18 cellular contexts compared by ENCODE assay signal in genomic region chr2:75319951-75320350, GRCh38.
A peak's percentile ranks its signal among the peaks of the same experiment; 100 is the strongest.
DNase-seq lines count a peak whose midpoint lies in the region; ATAC-seq and TF ChIP-seq lines count a peak whose summit lies in the region.
"Had no signal": no experiment of that assay in that cellular context is flagged by ENCODE, and none has a peak within 500 bp of the region (broad histone marks: within the 10 kb centered on the region; RNA-seq: fewer than 3 reads in every experiment).

No MANE protein-coding gene starts in this region.

- no peak for ATAC-seq in GM23338
- no peak for ATAC-seq in HG03175 (IDR thresholded peaks at IDR 0.05; ENCODE audit: unreplicated experiment)
- ATAC-seq: A549; CD8-positive, alpha-beta T cell had no signal

- H4K5ac ChIP-seq in mesendoderm (ENCODE audit: low read length) = no peak overlapping the region

- WGBS in mesendoderm (ENCODE audit: extremely low coverage, insufficient coverage, low lambda C conversion rate) = no CpG with 5 or more reads among the region's 2 CpGs

- H3K27ac Mint-ChIP-seq in GM23338 (no peak overlapping the region), brain (peak overlapping the region in 3 of 5 experiments; percentile 19 to 93 (median 34)), MCF 10A (ENCODE audit: low read depth, unreplicated experiment) (no peak overlapping the region)
- no peak overlapping the region for H3K27ac Mint-ChIP-seq in activated CD4-positive, alpha-beta memory T cell treated with anti-CD3 and anti-CD28 coated beads, Interleukin-2, amount 10 ng/mL, durations not matched to agents 7 days and 5 days
- H3K27ac Mint-ChIP-seq: B cell; CD4-positive, alpha-beta T cell; CD8-positive, alpha-beta T cell had no signal

- H3K79me2 ChIP-seq in GM23338 (replicated peaks; ENCODE audit: insufficient read depth) = no peaks in the 10 kb centered on the region
- no peaks in the 10 kb centered on the region for H3K79me2 ChIP-seq in mesendoderm (ENCODE audit: control insufficient read depth, insufficient read depth, low read length)

- H3K36me3 Mint-ChIP-seq in GM23338 (ENCODE audit: low read depth) (no peaks in the 10 kb centered on the region), brain (no peaks in the 10 kb centered on the region), MCF 10A (ENCODE audit: insufficient read depth, unreplicated experiment) (no peaks in the 10 kb centered on the region)
- H3K36me3 Mint-ChIP-seq in activated CD4-positive, alpha-beta memory T cell treated with anti-CD3 and anti-CD28 coated beads, Interleukin-2, amount 10 ng/mL, durations not matched to agents 7 days and 5 days (ENCODE audit: low read depth) = no peaks in the 10 kb centered on the region

- H3K4me1 Mint-ChIP-seq in GM23338 (peaks cover 20% of the 10 kb centered on the region), brain (peaks cover 25% of the 10 kb centered on the region), MCF 10A (ENCODE audit: insufficient read depth, unreplicated experiment) (no peaks in the 10 kb centered on the region)
- no peaks in the 10 kb centered on the region for H3K4me1 Mint-ChIP-seq in activated CD4-positive, alpha-beta memory T cell treated with anti-CD3 and anti-CD28 coated beads, Interleukin-2, amount 10 ng/mL, durations not matched to agents 7 days and 5 days

- no peak overlapping the region for H3K9ac ChIP-seq in mesendoderm (ENCODE audit: low read length)
- H3K9ac ChIP-seq: BLaER1 treated with 17β-estradiol and CSF1 and Interleukin-3, amounts not matched to agents 10 nM and 100 nM had no signal

- no TSS peak for BruUV-seq in MCF 10A (replicated peaks; lab: Mats Ljungman, UMichigan)

- peaks cover 8% of the 10 kb centered on the region; the same call in 1 of the 2 replicates for H3K9me2 ChIP-seq in GM23338 (ENCODE audit: insufficient read depth)

- H3K4me3 ChIP-seq in GM23338 = no peak overlapping the region
- no peak overlapping the region for H3K4me3 ChIP-seq in mesendoderm (ENCODE audit: low read length)
- H3K4me3 ChIP-seq: A549; BLaER1 treated with 17β-estradiol and CSF1 and Interleukin-3, amounts not matched to agents 10 nM and 100 nM had no signal

- H3K27me3 Mint-ChIP-seq in GM23338 (ENCODE audit: insufficient read depth, low read depth, poor library complexity) = peaks cover 3% of the 10 kb centered on the region
- H3K27me3 Mint-ChIP-seq in brain = peaks cover 4% of the 10 kb centered on the region
- peaks cover 5% of the 10 kb centered on the region for H3K27me3 Mint-ChIP-seq in activated CD4-positive, alpha-beta memory T cell treated with anti-CD3 and anti-CD28 coated beads, Interleukin-2, amount 10 ng/mL, durations not matched to agents 7 days and 5 days
- H3K27me3 Mint-ChIP-seq in MCF 10A (ENCODE audit: insufficient read depth, unreplicated experiment) = peaks cover 20% of the 10 kb centered on the region
- H3K27me3 Mint-ChIP-seq: B cell; CD4-positive, alpha-beta T cell had no signal

- H4K8ac ChIP-seq in mesendoderm (ENCODE audit: low read depth, low read length) = no peak overlapping the region

- H2BK15ac ChIP-seq in mesendoderm (replicated peaks; ENCODE audit: low read depth) = peak overlapping the region; percentile 11

- H2BK120ac ChIP-seq in mesendoderm (ENCODE audit: low read depth, low read length) = no peak overlapping the region

- no peak overlapping the region for H3K23ac ChIP-seq in mesendoderm (ENCODE audit: low read length)

- H4K20me1 ChIP-seq in GM23338 (replicated peaks; ENCODE audit: insufficient read depth) = no peaks in the 10 kb centered on the region
- H4K20me1 ChIP-seq: BLaER1 treated with 17β-estradiol and CSF1 and Interleukin-3, amounts not matched to agents 10 nM and 100 nM had no signal

- H3K27ac ChIP-seq in GM23338 (ENCODE audit: low read depth) (no peak overlapping the region), mesendoderm (ENCODE audit: low read depth, low read length) (no peak overlapping the region)
- H3K27ac ChIP-seq: 22Rv1; A549; BLaER1 treated with 17β-estradiol and CSF1 and Interleukin-3, amounts not matched to agents 10 nM and 100 nM; C4-2B had no signal

- no peak overlapping the region for H3K56ac ChIP-seq in mesendoderm (ENCODE audit: low read length)

- no peaks in the 10 kb centered on the region for H3K9me3 Mint-ChIP-seq in GM23338
- H3K9me3 Mint-ChIP-seq in brain = no peaks in the 10 kb centered on the region
- H3K9me3 Mint-ChIP-seq in activated CD4-positive, alpha-beta memory T cell treated with anti-CD3 and anti-CD28 coated beads, Interleukin-2, amount 10 ng/mL, durations not matched to agents 7 days and 5 days = no peaks in the 10 kb centered on the region
- H3K9me3 Mint-ChIP-seq in MCF 10A (ENCODE audit: unreplicated experiment) = no peaks in the 10 kb centered on the region
- H3K9me3 Mint-ChIP-seq: CD4-positive, alpha-beta T cell; CD8-positive, alpha-beta T cell had no signal

- no peak overlapping the region for H3K4ac ChIP-seq in mesendoderm (ENCODE audit: low read depth, low read length)

- no peak overlapping the region for H3K4me2 ChIP-seq in GM23338
- no peak overlapping the region for H3K4me2 ChIP-seq in mesendoderm (ENCODE audit: low read length)
- H3K4me2 ChIP-seq: A549; BLaER1 treated with 17β-estradiol and CSF1 and Interleukin-3, amounts not matched to agents 10 nM and 100 nM had no signal

- H2AK5ac ChIP-seq in mesendoderm (ENCODE audit: low read length) = no peak overlapping the region

- DNase-seq in GM23338 (ENCODE audit: low spot score) (no peak), mesendoderm (no peak), MCF 10A (ENCODE audit: unreplicated experiment) (no peak)
- DNase-seq in activated CD4-positive, alpha-beta memory T cell treated with anti-CD3 and anti-CD28 coated beads, Interleukin-2, amount 10 ng/mL, durations not matched to agents 7 days and 5 days = no peak
- DNase-seq: AML-193; Caco-2; Calu3; CD4-positive, alpha-beta T cell; CD8-positive, alpha-beta T cell; DMS79 treated with DMSO at 0.1 percent for 48 hours; GF-D8 had no signal

- intact Hi-C loops in MCF 10A (cut with micrococcal nuclease) = no loop called here

- no peaks in the 10 kb centered on the region for H3K79me1 ChIP-seq in mesendoderm (ENCODE audit: low read length)

- TF ChIP-seq CTCF in GM23338 (conservative IDR thresholded peaks at IDR 0.05; ENCODE audit: low read depth in 2 of 2) = no peak
- no peak for TF ChIP-seq CTCF in brain (conservative IDR thresholded peaks at IDR 0.05)
- no peak for TF ChIP-seq CTCF in MCF 10A (IDR thresholded peaks at IDR 0.05; ENCODE audit: unreplicated experiment)

- CTCF ChIA-PET in activated CD4-positive, alpha-beta memory T cell treated with anti-CD3 and anti-CD28 coated beads, Interleukin-2, amount 10 ng/mL, durations not matched to agents 7 days and 5 days (lab: Charles Lee) = no interaction called here
- CTCF ChIA-PET in MCF 10A (lab: Yijun Ruan, JAX) = no interaction called here

- no peak overlapping the region for H3K4me3 Mint-ChIP-seq in GM23338
- H3K4me3 Mint-ChIP-seq in brain = no peak overlapping the region
- no peak overlapping the region for H3K4me3 Mint-ChIP-seq in activated CD4-positive, alpha-beta memory T cell treated with anti-CD3 and anti-CD28 coated beads, Interleukin-2, amount 10 ng/mL, durations not matched to agents 7 days and 5 days
- no peak overlapping the region for H3K4me3 Mint-ChIP-seq in MCF 10A (ENCODE audit: unreplicated experiment)
- H3K4me3 Mint-ChIP-seq: B cell; CD4-positive, alpha-beta T cell; CD8-positive, alpha-beta T cell had no signal

- H3K36me3 ChIP-seq in GM23338 (ENCODE audit: insufficient read depth) (no peaks in the 10 kb centered on the region), mesendoderm (ENCODE audit: control insufficient read depth, insufficient read depth, low read length) (no peaks in the 10 kb centered on the region)
- H3K36me3 ChIP-seq: BLaER1 treated with 17β-estradiol and CSF1 and Interleukin-3, amounts not matched to agents 10 nM and 100 nM had no signal

- no peak overlapping the region for H2BK5ac ChIP-seq in mesendoderm (ENCODE audit: low read length)

- H3K27me3 ChIP-seq in GM23338 (ENCODE audit: insufficient read depth) = no peaks in the 10 kb centered on the region
- H3K27me3 ChIP-seq in mesendoderm (ENCODE audit: insufficient read depth, low read length, poor library complexity) = no peaks in the 10 kb centered on the region
- H3K27me3 ChIP-seq: BLaER1 treated with 17β-estradiol and CSF1 and Interleukin-3, amounts not matched to agents 10 nM and 100 nM had no signal

- H3F3A ChIP-seq in GM23338 (replicated peaks; ENCODE audit: low read depth) = no peaks in the 10 kb centered on the region

- POLR2A ChIA-PET in activated CD4-positive, alpha-beta memory T cell treated with anti-CD3 and anti-CD28 coated beads, Interleukin-2, amount 10 ng/mL, durations not matched to agents 7 days and 5 days (lab: Charles Lee) = no interaction called here
- POLR2A ChIA-PET in MCF 10A (lab: Yijun Ruan, JAX) = no interaction called here

- H3K18ac ChIP-seq in mesendoderm (ENCODE audit: low read length) = no peak overlapping the region

- H2AFZ ChIP-seq in GM23338 = peak overlapping the region; percentile 83; the same call in 1 of the 2 replicates

- H3K4me1 ChIP-seq in GM23338 (ENCODE audit: insufficient read depth) (no peaks in the 10 kb centered on the region), mesendoderm (ENCODE audit: control insufficient read depth, low read depth, low read length) (peaks cover 2% of the 10 kb centered on the region)
- H3K4me1 ChIP-seq: A549; BLaER1 treated with 17β-estradiol and CSF1 and Interleukin-3, amounts not matched to agents 10 nM and 100 nM; Caco-2 had no signal

TF ChIP-seq in GM23338, 12 proteins besides CTCF, POLR2A, EP300 and RAD21 (continues in another document):
- TF ChIP-seq STAT1 (IDR thresholded peaks at IDR 0.05; ENCODE audit: unreplicated experiment) (no peak), EZH2 (IDR thresholded peaks at IDR 0.05; ENCODE audit: low read depth, unreplicated experiment) (no peak)
- TF ChIP-seq, protein P1, sequence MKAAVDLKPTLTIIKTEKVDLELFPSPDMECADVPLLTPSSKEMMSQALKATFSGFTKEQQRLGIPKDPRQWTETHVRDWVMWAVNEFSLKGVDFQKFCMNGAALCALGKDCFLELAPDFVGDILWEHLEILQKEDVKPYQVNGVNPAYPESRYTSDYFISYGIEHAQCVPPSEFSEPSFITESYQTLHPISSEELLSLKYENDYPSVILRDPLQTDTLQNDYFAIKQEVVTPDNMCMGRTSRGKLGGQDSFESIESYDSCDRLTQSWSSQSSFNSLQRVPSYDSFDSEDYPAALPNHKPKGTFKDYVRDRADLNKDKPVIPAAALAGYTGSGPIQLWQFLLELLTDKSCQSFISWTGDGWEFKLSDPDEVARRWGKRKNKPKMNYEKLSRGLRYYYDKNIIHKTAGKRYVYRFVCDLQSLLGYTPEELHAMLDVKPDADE (IDR thresholded peaks at IDR 0.05) = no peak

Comparison
In these comparisons a context has a peak if more than half of its experiments do, and no peak if none do; other contexts are left out.
1. H3K27ac Mint-ChIP-seq: peak in brain (3 of 5); none in GM23338 (single experiment), activated CD4-positive, alpha-beta memory T cell treated with anti-CD3 and anti-CD28 coated beads, Interleukin-2, amount 10 ng/mL, durations not matched to agents 7 days and 5 days (single experiment) and MCF 10A (single experiment).